In genomic region chr14:53432378-53432802, GRCh38 we compare ENCODE assay signal across 1 cellular context.
TF ChIP-seq lines count a peak whose summit lies in the region.

No MANE protein-coding gene starts in this region.

TF ChIP-seq in HepG2, 621 proteins besides CTCF, POLR2A, EP300 and RAD21 (continued from another document):
- TF ChIP-seq TFDP2 (CRISPR knock-in tag; IDR thresholded peaks at IDR 0.05) (no peak), HMGXB4 (CRISPR knock-in tag; IDR thresholded peaks at IDR 0.05; ENCODE audit: borderline replicate concordance in 1 of 2, low read depth in 1 of 2) (peak in 1 of 2 experiments; percentile 28; a peak in 1 of 4 replicates), MIXL1 (CRISPR knock-in tag; IDR thresholded peaks at IDR 0.05) (0 out of 2 replicates have a peak, but pooled peaks have one; percentile 48), XRCC5 (optimal IDR thresholded peaks at IDR 0.05; ENCODE audit: low read length) (peak; percentile 29), HOMEZ (CRISPR knock-in tag; IDR thresholded peaks at IDR 0.05; ENCODE audit: low read depth) (0 out of 2 replicates have a peak, but pooled peaks have one; percentile 19)
